In the genomic region with DNA sequence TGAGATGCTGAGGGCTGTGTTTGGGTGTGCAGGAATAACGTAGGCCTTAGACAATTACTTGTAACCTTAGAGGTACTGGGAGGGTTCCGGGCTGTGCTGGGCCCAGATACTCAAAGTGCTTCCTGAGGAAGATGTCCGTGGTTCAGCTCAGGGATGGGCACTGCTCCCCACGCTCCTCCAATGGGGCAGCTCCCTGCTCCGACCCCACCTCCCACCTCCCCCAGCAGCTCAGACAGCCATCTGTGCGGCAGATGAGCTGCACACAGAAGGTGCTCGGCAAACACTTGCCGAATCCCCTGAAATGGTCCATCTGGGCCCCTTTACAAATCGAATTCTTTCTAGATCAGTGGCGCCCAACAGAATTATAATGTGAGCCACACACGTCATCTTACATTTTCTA, we compare ENCODE assay signal across 28 cellular contexts.
DNase-seq lines count a peak whose midpoint lies in the region; ATAC-seq, FAIRE-seq and TF ChIP-seq lines count a peak whose summit lies in the region.
"Had no signal": no experiment of that assay in that cellular context is flagged by ENCODE, and none has a peak within 500 bp of the region (broad histone marks: within the 10 kb centered on the region; RNA-seq: fewer than 3 reads in every experiment).

No MANE protein-coding gene starts in this region.

- DNase-seq in breast epithelium (ENCODE audit: low spot score in 2 of 2) (no peak), MCF 10A (ENCODE audit: unreplicated experiment) (no peak), NCI-H524 (lab: John Stamatoyannopoulos, UW) (peak; percentile 93 to 95), H1 (ENCODE audit: low read depth in 1 of 2, low spot score in 2 of 2) (no peak), cardiac septum (ENCODE audit: low spot score) (no peak), GM13977 (ENCODE audit: low spot score) (no peak), NCI-H526 (lab: John Stamatoyannopoulos, UW) (no peak)
- DNase-seq: activated naive CD8-positive, alpha-beta T cell treated with anti-CD3 and anti-CD28 coated beads, Interleukin-2, amount 10 ng/mL, durations not matched to agents 7 days and 5 days; brain microvascular endothelial cell; C1 segment of cervical spinal cord; cortex of kidney; KBM-7; kidney; NCI-H1048; NCI-H2081; NCI-H526 treated with DMSO at 0.1 percent for 48 hours; PC-3; SIG-M5; stimulated activated CD8-positive, alpha-beta memory T cell treated with anti-CD3 and anti-CD28 coated beads, Interleukin-4, amount 100 ng/mL, for 48 hours; T-helper 2 cell; uterus had no signal

- H3K79me2 ChIP-seq in H1 (ENCODE audit: control insufficient read depth in 1 of 2, insufficient read depth in 2 of 2, low read length in 2 of 2) = no peaks in the 10 kb centered on the region
- H3K79me2 ChIP-seq: hepatocyte had no signal

- peak overlapping the region; percentile 75; the same call in 1 of the 2 replicates for H3K18ac ChIP-seq in H1 (ENCODE audit: extremely low read depth, low read length)

- TF ChIP-seq EP300 in H1 (IDR thresholded peaks at IDR 0.05; ENCODE audit: borderline replicate concordance in 1 of 2, low read depth in 2 of 2, low read length in 2 of 2) = no peak

- no peak for TF ChIP-seq RAD21 in H1 (IDR thresholded peaks at IDR 0.05 in 1 of 2, conservative IDR thresholded peaks at IDR 0.05 in 1 of 2; ENCODE audit: low read depth in 2 of 2, low read length in 2 of 2)

- H4K20me1 ChIP-seq in H1 (replicated peaks in 1 of 2; ENCODE audit: control insufficient read depth in 1 of 2, insufficient read depth in 2 of 2, low read length in 2 of 2) = no peaks in the 10 kb centered on the region

- no TSS peak for BruUV-seq in MCF 10A (replicated peaks; lab: Mats Ljungman, UMichigan)

- H3K4me3 Mint-ChIP-seq in MCF 10A (ENCODE audit: unreplicated experiment) = no peak overlapping the region

- no peak overlapping the region; the same call in 1 of the 2 replicates for H2BK5ac ChIP-seq in H1 (ENCODE audit: low read depth, low read length)

- no peak overlapping the region for H4K8ac ChIP-seq in H1 (ENCODE audit: extremely low read depth, insufficient read depth, low read length)

- no peak overlapping the region for H3K27ac Mint-ChIP-seq in MCF 10A (ENCODE audit: low read depth, unreplicated experiment)

- 0 out of 2 replicates have a peak overlapping the region, but pooled peaks have one; percentile 55 for H2AK5ac ChIP-seq in H1 (ENCODE audit: low read depth, low read length)

- no peak for FAIRE-seq in H1 (lab: Jason Lieb, UNC)
- FAIRE-seq: A549, kidney had no signal

- TF ChIP-seq POLR2A in breast epithelium (IDR thresholded peaks at IDR 0.05) = no peak
- no peak for TF ChIP-seq POLR2A in H1 (IDR thresholded peaks at IDR 0.05; ENCODE audit: control extremely low read depth in 1 of 2, low read depth in 2 of 2, low read length in 2 of 2)

- peaks cover 4% of the 10 kb centered on the region; the same call in 1 of the 2 replicates for H3K23me2 ChIP-seq in H1 (ENCODE audit: low read depth, low read length)

- no peak overlapping the region for H3K4ac ChIP-seq in H1 (replicated peaks; ENCODE audit: insufficient read length, low read depth, low read length)

- TF ChIP-seq CTCF in breast epithelium (IDR thresholded peaks at IDR 0.05) = no peak
- TF ChIP-seq CTCF in MCF 10A (IDR thresholded peaks at IDR 0.05; ENCODE audit: unreplicated experiment) = no peak
- no peak for TF ChIP-seq CTCF in H1 (IDR thresholded peaks at IDR 0.05; ENCODE audit: control extremely low read depth in 1 of 3, insufficient read depth in 1 of 3, low read depth in 1 of 3, low read length in 3 of 3)
- no peak for TF ChIP-seq CTCF in GM13977 (IDR thresholded peaks at IDR 0.05; ENCODE audit: extremely low read depth, insufficient read depth, missing control alignments)

- H2BK120ac ChIP-seq in H1 (replicated peaks; ENCODE audit: low read depth, low read length) = no peak overlapping the region

- in situ Hi-C loops in GM13977 (cut with MboI; ENCODE audit: low pct_unique_long_range_greater_than_20kb, low sequenced_read_pairs, unreplicated experiment) = no loop called here

- no peaks in the 10 kb centered on the region for H3K79me1 ChIP-seq in H1 (ENCODE audit: low read depth, low read length)

- H3K4me3 ChIP-seq in breast epithelium (no peak overlapping the region), H1 (ENCODE audit: extremely low read depth in 1 of 4, insufficient read depth in 2 of 4, low read depth in 3 of 4, low read length in 4 of 4) (no peak overlapping the region)
- H3K4me3 ChIP-seq: A549, hepatocyte, prostate gland, smooth muscle cell, uterus had no signal

- H3K9me3 Mint-ChIP-seq in MCF 10A (ENCODE audit: unreplicated experiment) = no peaks in the 10 kb centered on the region
- H3K9me3 Mint-ChIP-seq: activated naive CD8-positive, alpha-beta T cell treated with anti-CD3 and anti-CD28 coated beads, Interleukin-2, amount 10 ng/mL, durations not matched to agents 7 days and 5 days; natural killer cell treated with Interleukin-12 subunit alpha and Interleukin-12 subunit beta and Interleukin-15 and Interleukin-18, amount 100 ng/mL, for 72 hours had no signal

- peak overlapping the region; percentile 73; the same call in 1 of the 2 replicates for H2BK12ac ChIP-seq in H1 (ENCODE audit: low read depth, low read length)

- no peak overlapping the region; a peak in 1 of 4 replicates for H3K4me2 ChIP-seq in H1 (ENCODE audit: insufficient read depth in 1 of 2, low read depth in 2 of 2, low read length in 2 of 2)
- H3K4me2 ChIP-seq: A549 had no signal

- no peak overlapping the region for H4K5ac ChIP-seq in H1 (ENCODE audit: insufficient read length, low read depth, low read length)

- H3K27ac ChIP-seq in breast epithelium = peak overlapping the region; percentile 44 to 87
- no peak overlapping the region for H3K27ac ChIP-seq in H1 (ENCODE audit: low read depth, low read length)
- H3K27ac ChIP-seq: brain microvascular endothelial cell, prostate gland, uterus had no signal

- H3K36me3 Mint-ChIP-seq in MCF 10A (ENCODE audit: insufficient read depth, unreplicated experiment) = no peaks in the 10 kb centered on the region
- H3K36me3 Mint-ChIP-seq: activated naive CD8-positive, alpha-beta T cell treated with anti-CD3 and anti-CD28 coated beads, Interleukin-2, amount 10 ng/mL, durations not matched to agents 7 days and 5 days; natural killer cell treated with Interleukin-12 subunit alpha and Interleukin-12 subunit beta and Interleukin-15 and Interleukin-18, amount 100 ng/mL, for 72 hours had no signal

- POLR2A ChIA-PET in MCF 10A (lab: Yijun Ruan, JAX) (interaction anchor here (1.1 to 2.9 kb wide), 5 partner anchors 9 to 294 kb away, joined by 3 to 18 read pairs (median 6); partner anchors contain the start of gene RHOU), H1 (lab: Charles Lee; ENCODE audit: partially characterized antibody) (interaction anchor here (1.5 kb wide), 1 partner anchor 64 kb away, joined by 4 read pairs; no protein-coding TSS in a partner anchor)

- WGBS in H1 (ENCODE audit: extremely low coverage in 1 of 2, insufficient coverage in 1 of 2, insufficient read length in 1 of 2, insufficient replicate concordance in 2 of 2, low coverage in 1 of 2, low lambda C conversion rate in 2 of 2, missing lambda C conversion rate in 1 of 2), 2 experiments = 83% methylated on average over 11 of the region's 11 CpGs; no CpG with 5 or more reads in 1 of the 2 experiments

- H3K27me3 ChIP-seq in breast epithelium (no peaks in the 10 kb centered on the region), H1 (replicated peaks in 1 of 4; ENCODE audit: control insufficient read depth in 3 of 4, extremely low read depth in 1 of 4, insufficient read depth in 3 of 4, low read length in 3 of 4) (peaks cover 0 to 9% (median 5%) of the 10 kb centered on the region in 4 experiments; a peak in 4 of 7 replicates)
- H3K27me3 ChIP-seq: hepatocyte, uterus had no signal

- no peak overlapping the region for H3K56ac ChIP-seq in H1 (replicated peaks; ENCODE audit: insufficient read length, low read depth, low read length)

- CTCF ChIA-PET in MCF 10A (lab: Yijun Ruan, JAX) (interaction anchor here (0.7 to 1.7 kb wide), 6 partner anchors 9 to 364 kb away, joined by 3 to 12 read pairs (median 5); no protein-coding TSS in a partner anchor), H1 (lab: Charles Lee; ENCODE audit: partially characterized antibody) (interaction anchor here (0.8 to 2.1 kb wide), 4 partner anchors 30 to 199 kb away, joined by 3 to 9 read pairs (median 4); no protein-coding TSS in a partner anchor)

- H2BK15ac ChIP-seq in H1 (ENCODE audit: low read length) = 0 out of 2 replicates have a peak overlapping the region, but pooled peaks have one; percentile 72

- no peak overlapping the region for H3K14ac ChIP-seq in H1 (ENCODE audit: insufficient read length)

- no peak overlapping the region for H2AFZ ChIP-seq in H1 (ENCODE audit: low read length)

- H3K36me3 ChIP-seq in breast epithelium (no peaks in the 10 kb centered on the region), H1 (ENCODE audit: control insufficient read depth in 2 of 4, insufficient read depth in 4 of 4, low read length in 3 of 4) (no peaks in the 10 kb centered on the region)
- H3K36me3 ChIP-seq: brain microvascular endothelial cell, prostate gland, uterus had no signal

- H3K4me1 ChIP-seq in breast epithelium (peaks cover 0 to 5% of the 10 kb centered on the region in 2 donors), H1 (replicated peaks in 1 of 4; ENCODE audit: control insufficient read depth in 3 of 4, insufficient read depth in 4 of 4, low read length in 3 of 4) (peaks cover 12 to 26% (median 21%) of the 10 kb centered on the region in 4 experiments)
- H3K4me1 ChIP-seq: prostate gland, uterus had no signal

- no peak overlapping the region for H3K9ac ChIP-seq in H1 (replicated peaks in 1 of 4; ENCODE audit: extremely low read depth in 1 of 4, low read depth in 3 of 4, low read length in 3 of 4)

- H3K4me1 Mint-ChIP-seq in MCF 10A (ENCODE audit: insufficient read depth, unreplicated experiment) = peaks cover 25% of the 10 kb centered on the region

- H3K9me3 ChIP-seq in breast epithelium (no peaks in the 10 kb centered on the region), H1 (ENCODE audit: insufficient read depth in 2 of 2, low read depth in 1 of 2, low read length in 1 of 2) (no peaks in the 10 kb centered on the region)
- H3K9me3 ChIP-seq: A549, prostate gland, uterus had no signal

- no peaks in the 10 kb centered on the region for H3K27me3 Mint-ChIP-seq in MCF 10A (ENCODE audit: insufficient read depth, unreplicated experiment)
- H3K27me3 Mint-ChIP-seq: natural killer cell treated with Interleukin-12 subunit alpha and Interleukin-12 subunit beta and Interleukin-15 and Interleukin-18, amount 100 ng/mL, for 72 hours had no signal

- no peak overlapping the region for H3K23ac ChIP-seq in H1 (ENCODE audit: insufficient read length)

- H2BK20ac ChIP-seq in H1 (ENCODE audit: low read length) = peak overlapping the region; percentile 80; the same call in 1 of the 2 replicates

- intact Hi-C loops in breast epithelium (cut with DNase I; ENCODE audit: low total_unique reads) (no loop called here), MCF 10A (cut with micrococcal nuclease) (loop anchor here (10.0 kb wide), 1 partner anchor 294 kb away; the partner anchor contains the start of gene RHOU), cardiac septum (cut with DNase I) (no loop called here)

- H4K91ac ChIP-seq in H1 (replicated peaks; ENCODE audit: insufficient read length, low read length) = peak overlapping the region; percentile 44

- no peak for ATAC-seq in HG02970 (IDR thresholded peaks at IDR 0.05; ENCODE audit: low FRiP score, unreplicated experiment)
- ATAC-seq: A549, HCT116, PC-3 had no signal

TF ChIP-seq in H1, 55 proteins besides CTCF, POLR2A, EP300 and RAD21 (continues in another document):
- TF ChIP-seq TAF7 (optimal IDR thresholded peaks at IDR 0.05; ENCODE audit: borderline replicate concordance, low read depth, low read length) = no peak

Comparison
In these comparisons a context has a peak if more than half of its experiments do, and no peak if none do; other contexts are left out.
1. DNase-seq: peak in NCI-H524 (2 of 2); none in breast epithelium (0 of 2), MCF 10A (single experiment), H1 (0 of 2), cardiac septum (single experiment), GM13977 (single experiment) and NCI-H526 (0 of 2).